ENCODE assay signal across 8 cellular contexts in the genomic region with DNA sequence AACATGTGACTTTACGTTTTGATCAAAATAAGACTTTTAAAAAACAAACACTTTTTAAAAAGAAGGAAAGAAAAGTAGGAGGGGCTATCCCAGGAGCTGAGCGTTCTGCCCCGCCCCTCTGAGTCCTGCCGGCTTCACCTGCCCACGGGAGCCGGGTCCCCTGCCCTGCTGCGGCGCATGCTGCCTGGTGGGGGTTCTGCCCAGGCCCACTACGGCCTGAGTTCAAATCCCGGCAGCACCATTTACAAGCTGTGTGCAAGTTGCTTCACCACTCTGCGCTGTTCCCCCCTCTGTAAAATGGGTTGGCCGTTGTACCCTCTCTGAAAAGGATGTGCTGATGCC. TPM values are rescaled to one million over a fixed set of nuclear protein-coding genes. Genes with fewer than 3 reads are reported as not detected.
DNase-seq lines count a peak whose midpoint lies in the region; ATAC-seq and TF ChIP-seq lines count a peak whose summit lies in the region.

No MANE protein-coding gene starts in this region.

- no peak for TF ChIP-seq CTCF in SK-N-SH (IDR thresholded peaks at IDR 0.05)
- no peak for TF ChIP-seq CTCF in mammary epithelial cell (conservative IDR thresholded peaks at IDR 0.05 in 1 of 2, IDR thresholded peaks at IDR 0.05 in 1 of 2; ENCODE audit: extremely low read depth in 1 of 2, insufficient read depth in 1 of 2, low read depth in 1 of 2, low read length in 2 of 2)
- no peak for TF ChIP-seq CTCF in left lung (IDR thresholded peaks at IDR 0.05)
- TF ChIP-seq CTCF in thoracic aorta (IDR thresholded peaks at IDR 0.05): no peak

- no peak for DNase-seq in SK-N-SH
- DNase-seq in mammary epithelial cell: no peak
- no peak for DNase-seq in left lung
- DNase-seq in thoracic aorta (ENCODE audit: low spot score): no peak
- no peak for DNase-seq in pons (ENCODE audit: low spot score)
- DNase-seq in AG08396 (ENCODE audit: low spot score): no peak

- no peaks in the 10 kb centered on the region for H3K27me3 ChIP-seq in SK-N-SH (ENCODE audit: insufficient read depth)
- H3K27me3 ChIP-seq in mammary epithelial cell (ENCODE audit: insufficient read depth, low read length): no peaks in the 10 kb centered on the region
- no peaks in the 10 kb centered on the region for H3K27me3 ChIP-seq in left lung
- H3K27me3 ChIP-seq in thoracic aorta (replicated peaks; ENCODE audit: insufficient read depth): no peaks in the 10 kb centered on the region

- POLR2A ChIA-PET in SK-N-SH (lab: Yijun Ruan, JAX): no interaction called here

- CTCF ChIA-PET in SK-N-SH (lab: Yijun Ruan, JAX) (interaction anchor here (0.8 to 5.6 kb wide), 5 partner anchors 20 to 86 kb away, joined by 3 to 35 read pairs (median 4); no protein-coding TSS in a partner anchor), mammary epithelial cell (lab: Charles Lee; ENCODE audit: low non-redundant PET) (interaction anchor here (1.0 kb wide), 1 partner anchor 20 kb away, joined by 7 read pairs; no protein-coding TSS in a partner anchor)

- 76% methylated on average over 12 of the region's 12 CpGs for WGBS in SK-N-SH (ENCODE audit: low lambda C conversion rate)
- WGBS in mammary epithelial cell (ENCODE audit: low coverage, missing lambda C conversion rate): 19% methylated on average over 9 of the region's 12 CpGs

- H3K4me1 ChIP-seq in SK-N-SH (ENCODE audit: control insufficient read depth in 1 of 2, insufficient read depth in 2 of 2, low read depth in 1 of 2, low read length in 1 of 2) (peaks cover 0 to 19% of the 10 kb centered on the region in 2 experiments; a peak in 2 of 4 replicates), mammary epithelial cell (ENCODE audit: insufficient read depth, low read length) (peaks cover 11% of the 10 kb centered on the region), left lung (peaks cover 29 to 83% of the 10 kb centered on the region in 2 donors), thoracic aorta (ENCODE audit: control insufficient read depth in 1 of 2, low read depth in 2 of 2) (peaks cover 80 to 93% of the 10 kb centered on the region in 2 donors)

- in situ Hi-C loops in mammary epithelial cell (cut with MboI; ENCODE audit: low sequenced_read_pairs in 2 of 2): no loop called here

- H3K27ac ChIP-seq in SK-N-SH (ENCODE audit: low read depth in 2 of 2, low read length in 1 of 2): no peak overlapping the region
- no peak overlapping the region for H3K27ac ChIP-seq in mammary epithelial cell (ENCODE audit: insufficient read depth, low read depth, low read length)
- peak overlapping the region; percentile 75 to 79 for H3K27ac ChIP-seq in left lung
- H3K27ac ChIP-seq in thoracic aorta: peak overlapping the region; percentile 88 to 91

- H3K9me3 ChIP-seq in SK-N-SH (no peaks in the 10 kb centered on the region), mammary epithelial cell (replicated peaks; ENCODE audit: insufficient read depth, low read length) (no peaks in the 10 kb centered on the region), left lung (no peaks in the 10 kb centered on the region), thoracic aorta (no peaks in the 10 kb centered on the region)

- H3K79me2 ChIP-seq in SK-N-SH (ENCODE audit: insufficient read depth) (0 out of 2 replicates have a peak, but pooled peaks cover 3% of the 10 kb centered on the region), mammary epithelial cell (ENCODE audit: insufficient read depth, low read length) (peaks cover 20% of the 10 kb centered on the region)

- H2AFZ ChIP-seq in SK-N-SH (ENCODE audit: low read depth) (no peak overlapping the region), mammary epithelial cell (ENCODE audit: low read depth, low read length) (peak overlapping the region; percentile 67)

- no peak for TF ChIP-seq EP300 in SK-N-SH (IDR thresholded peaks at IDR 0.05; ENCODE audit: borderline replicate concordance in 1 of 2, low read depth in 1 of 2, low read length in 1 of 2)

- no peak for TF ChIP-seq RAD21 in SK-N-SH (IDR thresholded peaks at IDR 0.05; ENCODE audit: low read length)

- ATAC-seq in SK-N-SH treated with all-trans-retinoic acid at 6 μM for 48 hours (no peak), left lung (peak; percentile 61), thoracic aorta (ENCODE audit: insufficient number of reproducible peaks, low FRiP score, low read depth) (no peak), HG02938 (IDR thresholded peaks at IDR 0.05; ENCODE audit: unreplicated experiment) (no peak)

- no peaks in the 10 kb centered on the region for H3K9me2 ChIP-seq in SK-N-SH

- no peak overlapping the region; a peak in 1 of 4 replicates for H3K4me3 ChIP-seq in SK-N-SH (ENCODE audit: low read depth in 2 of 2, low read length in 1 of 2)
- peak overlapping the region; percentile 22 to 49 (median 40) for H3K4me3 ChIP-seq in mammary epithelial cell (replicated peaks in 1 of 3; ENCODE audit: insufficient read depth in 1 of 3, low read depth in 2 of 3, low read length in 3 of 3)
- peak overlapping the region; percentile 41 to 54 for H3K4me3 ChIP-seq in left lung
- peak overlapping the region; percentile 74 for H3K4me3 ChIP-seq in thoracic aorta

- H3F3A ChIP-seq in SK-N-SH (replicated peaks; ENCODE audit: insufficient read depth): peaks cover 10% of the 10 kb centered on the region

- no TSS peak for BruUV-seq in mammary epithelial cell (replicated peaks; lab: Mats Ljungman, UMichigan)

- no peaks in the 10 kb centered on the region for H4K20me1 ChIP-seq in SK-N-SH (ENCODE audit: insufficient read depth)
- H4K20me1 ChIP-seq in mammary epithelial cell (ENCODE audit: insufficient read depth, low read length): no peaks in the 10 kb centered on the region

- H3K36me3 ChIP-seq in SK-N-SH (replicated peaks in 1 of 2; ENCODE audit: control insufficient read depth in 1 of 2, insufficient read depth in 2 of 2, low read length in 1 of 2) (peaks cover 0 to 20% of the 10 kb centered on the region in 2 experiments), mammary epithelial cell (ENCODE audit: insufficient read depth, low read length) (peaks cover 5% of the 10 kb centered on the region), left lung (peaks cover 0 to 35% of the 10 kb centered on the region in 2 donors), thoracic aorta (peaks cover 19% of the 10 kb centered on the region)

- intact Hi-C loops in mammary epithelial cell (cut with micrococcal nuclease) (no loop called here), left lung (cut with DNase I) (no loop called here)

- H3K9ac ChIP-seq in SK-N-SH: no peak overlapping the region
- no peak overlapping the region for H3K9ac ChIP-seq in mammary epithelial cell (ENCODE audit: insufficient read depth, low read length)

- dilution Hi-C loops in mammary epithelial cell (cut with HindIII; ENCODE audit: low sequenced_read_pairs): no loop called here

- H3K4me2 ChIP-seq in SK-N-SH (peak overlapping the region; percentile 74; the same call in 1 of the 2 replicates), mammary epithelial cell (ENCODE audit: insufficient read depth, low read depth, low read length) (peak overlapping the region; percentile 97)

TF ChIP-seq in SK-N-SH, 30 proteins besides CTCF, POLR2A, EP300 and RAD21:
- no peak for TF ChIP-seq RXRA (IDR thresholded peaks at IDR 0.05; ENCODE audit: borderline replicate concordance, low read depth)

TF ChIP-seq in SK-N-SH treated with all-trans-retinoic acid at 6 μM for 48 hours, 23 proteins besides CTCF, POLR2A, EP300 and RAD21 (continues in another document):
- TF ChIP-seq, protein P1, sequence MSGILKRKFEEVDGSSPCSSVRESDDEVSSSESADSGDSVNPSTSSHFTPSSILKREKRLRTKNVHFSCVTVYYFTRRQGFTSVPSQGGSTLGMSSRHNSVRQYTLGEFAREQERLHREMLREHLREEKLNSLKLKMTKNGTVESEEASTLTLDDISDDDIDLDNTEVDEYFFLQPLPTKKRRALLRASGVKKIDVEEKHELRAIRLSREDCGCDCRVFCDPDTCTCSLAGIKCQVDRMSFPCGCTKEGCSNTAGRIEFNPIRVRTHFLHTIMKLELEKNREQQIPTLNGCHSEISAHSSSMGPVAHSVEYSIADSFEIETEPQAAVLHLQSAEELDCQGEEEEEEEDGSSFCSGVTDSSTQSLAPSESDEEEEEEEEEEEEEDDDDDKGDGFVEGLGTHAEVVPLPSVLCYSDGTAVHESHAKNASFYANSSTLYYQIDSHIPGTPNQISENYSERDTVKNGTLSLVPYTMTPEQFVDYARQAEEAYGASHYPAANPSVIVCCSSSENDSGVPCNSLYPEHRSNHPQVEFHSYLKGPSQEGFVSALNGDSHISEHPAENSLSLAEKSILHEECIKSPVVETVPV (CRISPR knock-in tag; IDR thresholded peaks at IDR 0.05): no peak
- TF ChIP-seq OSR1 (CRISPR knock-in tag; IDR thresholded peaks at IDR 0.05) (no peak), ZC3H10 (CRISPR knock-in tag; IDR thresholded peaks at IDR 0.05) (no peak), RARB (CRISPR knock-in tag; IDR thresholded peaks at IDR 0.05) (no peak)
- TF ChIP-seq, protein P2, sequence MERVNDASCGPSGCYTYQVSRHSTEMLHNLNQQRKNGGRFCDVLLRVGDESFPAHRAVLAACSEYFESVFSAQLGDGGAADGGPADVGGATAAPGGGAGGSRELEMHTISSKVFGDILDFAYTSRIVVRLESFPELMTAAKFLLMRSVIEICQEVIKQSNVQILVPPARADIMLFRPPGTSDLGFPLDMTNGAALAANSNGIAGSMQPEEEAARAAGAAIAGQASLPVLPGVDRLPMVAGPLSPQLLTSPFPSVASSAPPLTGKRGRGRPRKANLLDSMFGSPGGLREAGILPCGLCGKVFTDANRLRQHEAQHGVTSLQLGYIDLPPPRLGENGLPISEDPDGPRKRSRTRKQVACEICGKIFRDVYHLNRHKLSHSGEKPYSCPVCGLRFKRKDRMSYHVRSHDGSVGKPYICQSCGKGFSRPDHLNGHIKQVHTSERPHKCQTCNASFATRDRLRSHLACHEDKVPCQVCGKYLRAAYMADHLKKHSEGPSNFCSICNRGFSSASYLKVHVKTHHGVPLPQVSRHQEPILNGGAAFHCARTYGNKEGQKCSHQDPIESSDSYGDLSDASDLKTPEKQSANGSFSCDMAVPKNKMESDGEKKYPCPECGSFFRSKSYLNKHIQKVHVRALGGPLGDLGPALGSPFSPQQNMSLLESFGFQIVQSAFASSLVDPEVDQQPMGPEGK (CRISPR knock-in tag; IDR thresholded peaks at IDR 0.05; ENCODE audit: borderline replicate concordance): no peak

RNA-seq across cellular contexts. Expression of a gene that starts 31.1 kb away (rescaled TPM):
- 168 and 172 TPM in 2 replicates for polyA plus RNA-seq in SK-N-SH (2012; rRNA removed)
- polyA plus RNA-seq in SK-N-SH (2012; cell fraction: cytosol; rRNA removed): 82.7 and 123 TPM in 2 replicates
- polyA plus RNA-seq in SK-N-SH (2012; cell fraction: nucleus; rRNA removed): 205 and 218 TPM in 2 replicates
- total RNA-seq in mammary epithelial cell: 100 to 1,000 TPM; 196 to 723 TPM
- 462 TPM for polyA plus RNA-seq in mammary epithelial cell
- polyA minus RNA-seq in mammary epithelial cell: 325 TPM
- 100 to 1,000 TPM; 395 to 485 TPM for total RNA-seq in left lung
- 1,000 to 10,000 TPM; 3,187 to 4,234 TPM for total RNA-seq in thoracic aorta

Comparison
In these comparisons a context has a peak if more than half of its experiments do, and no peak if none do; other contexts are left out.
1. H3K27ac ChIP-seq: peak in left lung (2 of 2) and thoracic aorta (2 of 2); none in SK-N-SH (0 of 2) and mammary epithelial cell (single experiment).
2. H3K4me3 ChIP-seq: peak in mammary epithelial cell (3 of 3), left lung (2 of 2) and thoracic aorta (single experiment); none in SK-N-SH (0 of 2).
3. RNA of a gene that starts 31.1 kb away (total RNA-seq): 3,187 to 4,234 TPM in thoracic aorta; 196 to 723 TPM in mammary epithelial cell and 395 to 485 TPM in left lung; every median in the first group is over 4 times any median in the second.